1 cellular context compared by ENCODE assay signal in genomic region chr20:5316188-5317158, GRCh38.
TF ChIP-seq lines count a peak whose summit lies in the region.

Gene PROKR2 (minus strand): TSS chr20:5316954. CDS start chr20:5314369, 2,585 bp downstream.

TF ChIP-seq in HEK293, 187 proteins besides CTCF, POLR2A, EP300 and RAD21 (continued from another document):
- TF ChIP-seq ELK4 (IDR thresholded peaks at IDR 0.05; ENCODE audit: borderline replicate concordance, low read depth, low read length) (no peak), ZNF843 (tag by site-specific recombination; IDR thresholded peaks at IDR 0.05) (no peak), OSR2 (tag by site-specific recombination; IDR thresholded peaks at IDR 0.05) (no peak), ZNF692 (tag by site-specific recombination; IDR thresholded peaks at IDR 0.05) (no peak), ZNF280D (tag by site-specific recombination; IDR thresholded peaks at IDR 0.05) (no peak), SETDB1 (IDR thresholded peaks at IDR 0.05; ENCODE audit: insufficient read length, low read length) (no peak)
